In the genomic region with DNA sequence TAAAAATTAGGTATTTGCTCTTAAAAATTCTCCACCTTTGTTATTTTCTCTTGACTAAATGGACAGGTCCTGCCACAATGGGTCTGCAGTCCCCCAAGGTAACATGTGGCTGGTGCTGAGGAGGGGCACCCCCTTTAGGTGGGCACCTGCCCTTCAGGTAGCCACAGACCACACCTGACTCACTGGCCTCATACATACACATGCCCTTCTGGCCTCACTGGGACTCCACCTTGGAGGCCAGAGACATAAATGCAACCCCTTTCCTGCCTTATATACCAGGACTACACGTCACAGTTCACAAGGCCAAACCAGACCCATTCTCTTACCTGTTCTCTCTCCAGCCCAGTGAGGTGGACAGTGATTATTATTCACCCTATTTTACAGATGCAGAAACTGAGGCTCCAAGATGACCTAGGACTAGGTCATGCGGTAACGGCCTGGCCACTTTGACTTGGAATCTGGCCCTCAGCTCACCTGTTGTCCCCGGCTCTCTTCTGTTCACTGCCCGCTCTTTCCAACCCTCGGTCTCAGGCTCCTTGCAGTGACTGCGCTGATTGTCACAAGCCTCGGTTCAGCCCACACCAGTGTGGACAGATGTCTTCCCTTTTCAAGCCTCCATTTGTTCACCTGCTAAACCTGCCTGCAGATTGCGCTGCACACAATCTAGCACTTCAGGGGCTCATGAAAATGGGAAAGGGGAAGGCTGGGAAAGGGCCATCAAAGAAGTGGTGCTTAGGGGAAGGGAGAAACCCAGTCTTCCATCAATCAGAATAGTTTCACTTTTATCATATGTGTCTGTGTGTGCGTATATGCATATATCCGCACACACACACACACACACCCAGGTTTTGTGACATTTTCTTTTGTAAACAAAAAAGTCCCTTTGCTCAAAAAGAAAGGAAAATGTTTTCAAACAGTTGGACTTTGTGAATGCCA, we compare ENCODE assay signal across 8 cellular contexts.
DNase-seq lines count a peak whose midpoint lies in the region; ATAC-seq lines count a peak whose summit lies in the region.

No MANE protein-coding gene starts in this region.

- H3K9me3 ChIP-seq in SK-N-MC (ENCODE audit: low read depth, low read length): peaks cover 4% of the 10 kb centered on the region; the same call in 1 of the 2 replicates

- peak overlapping the region; percentile 64 to 85 (median 77) for H3K4me3 Mint-ChIP-seq in naive thymus-derived CD8-positive, alpha-beta T cell

- no peaks in the 10 kb centered on the region for H3K36me3 ChIP-seq in SK-N-MC (ENCODE audit: insufficient read depth, low read length)

- H3K27ac ChIP-seq in SK-N-MC: no peak overlapping the region

- peak overlapping the region; percentile 36 for H3K9ac ChIP-seq in SK-N-MC (ENCODE audit: insufficient read length)

- ATAC-seq in GM18868 (IDR thresholded peaks at IDR 0.05; ENCODE audit: unreplicated experiment) (peak; percentile 39), HG02588 (IDR thresholded peaks at IDR 0.05; ENCODE audit: unreplicated experiment) (peak; percentile 17)
- peak; percentile 53 to 74 for ATAC-seq in naive thymus-derived CD8-positive, alpha-beta T cell

- in situ Hi-C loops in ACHN (cut with HindIII; ENCODE audit: low pct_ligation_motif_present, low pct_unique_long_range_greater_than_20kb, low sequenced_read_pairs): no loop called here

- peak overlapping the region; percentile 94 to 99 (median 99) for H3K27ac Mint-ChIP-seq in naive thymus-derived CD8-positive, alpha-beta T cell

- peaks cover 0 to 19% (median 6%) of the 10 kb centered on the region in 9 donors for H3K9me3 Mint-ChIP-seq in naive thymus-derived CD8-positive, alpha-beta T cell

- no peak overlapping the region for H3K4me3 ChIP-seq in SK-N-MC

- H3K36me3 Mint-ChIP-seq in naive thymus-derived CD8-positive, alpha-beta T cell: peaks cover 0 to 10% (median 4%) of the 10 kb centered on the region in 3 donors

- POLR2A ChIA-PET in naive thymus-derived CD8-positive, alpha-beta T cell (lab: Charles Lee): interaction anchor here (1.2 to 1.4 kb wide), 3 partner anchors 14 to 114 kb away, joined by 3 to 8 read pairs (median 5); no protein-coding TSS in a partner anchor

- H3K27me3 Mint-ChIP-seq in naive thymus-derived CD8-positive, alpha-beta T cell: no peaks in the 10 kb centered on the region

- H3K4me1 Mint-ChIP-seq in naive thymus-derived CD8-positive, alpha-beta T cell: peaks cover 27 to 44% (median 42%) of the 10 kb centered on the region in 4 donors

- DNase-seq in SK-N-MC (ENCODE audit: low read depth, low spot score) (no peak), NCI-H1436 treated with DMSO at 0.1 percent for 48 hours (lab: John Stamatoyannopoulos, UW) (no peak), NCI-H446 treated with DMSO at 0.1 percent for 48 hours (lab: John Stamatoyannopoulos, UW) (no peak), ACHN (no peak), NCI-H2029 treated with DMSO at 0.1 percent for 48 hours (lab: John Stamatoyannopoulos, UW) (no peak)
- DNase-seq in naive thymus-derived CD8-positive, alpha-beta T cell: peak in 2 of 10 donors; percentile 23 to 30
